ENCODE assay signal across 10 cellular contexts in genomic region chr6:134249759-134250602, GRCh38.
DNase-seq lines count a peak whose midpoint lies in the region; ATAC-seq and TF ChIP-seq lines count a peak whose summit lies in the region.
"Had no signal": no experiment of that assay in that cellular context is flagged by ENCODE, and none has a peak within 500 bp of the region (broad histone marks: within the 10 kb centered on the region; RNA-seq: fewer than 3 reads in every experiment).

No MANE protein-coding gene starts in this region.

- peaks cover 13% of the 10 kb centered on the region for H3K36me3 Mint-ChIP-seq in activated CD4-positive, alpha-beta T cell treated with anti-CD3 and anti-CD28 coated beads, Interleukin-2, amount 10 ng/mL, durations not matched to agents 7 days and 5 days (ENCODE audit: low read depth)
- H3K36me3 Mint-ChIP-seq in activated naive CD8-positive, alpha-beta T cell: no peaks in the 10 kb centered on the region
- H3K36me3 Mint-ChIP-seq in stimulated activated memory B cell treated with anti-CD40 and anti-IgM and Interleukin-4, amounts not matched to agents 10 μg/mL and 1 μg/mL and 100 μg/mL, for 72 hours: no peaks in the 10 kb centered on the region

- H3K9me3 ChIP-seq in hepatocyte (ENCODE audit: low read depth): no peaks in the 10 kb centered on the region
- no peaks in the 10 kb centered on the region for H3K9me3 ChIP-seq in BE2C
- H3K9me3 ChIP-seq: tibial nerve had no signal

- H3K27me3 Mint-ChIP-seq in activated CD4-positive, alpha-beta T cell treated with anti-CD3 and anti-CD28 coated beads, Interleukin-2, amount 10 ng/mL, durations not matched to agents 7 days and 5 days: no peaks in the 10 kb centered on the region
- H3K27me3 Mint-ChIP-seq in activated naive CD8-positive, alpha-beta T cell: no peaks in the 10 kb centered on the region
- H3K27me3 Mint-ChIP-seq in stimulated activated memory B cell treated with anti-CD40 and anti-IgM and Interleukin-4, amounts not matched to agents 10 μg/mL and 1 μg/mL and 100 μg/mL, for 72 hours: no peaks in the 10 kb centered on the region

- peak overlapping the region; percentile 7 for H3K27ac ChIP-seq in hepatocyte

- POLR2A ChIA-PET in activated CD4-positive, alpha-beta T cell treated with anti-CD3 and anti-CD28 coated beads, Interleukin-2, amount 10 ng/mL, durations not matched to agents 7 days and 5 days (lab: Charles Lee): no interaction called here

- H3K27ac Mint-ChIP-seq in activated CD4-positive, alpha-beta T cell treated with anti-CD3 and anti-CD28 coated beads, Interleukin-2, amount 10 ng/mL, durations not matched to agents 7 days and 5 days: peak overlapping the region; percentile 26
- peak overlapping the region; percentile 72 for H3K27ac Mint-ChIP-seq in activated naive CD8-positive, alpha-beta T cell
- H3K27ac Mint-ChIP-seq in stimulated activated memory B cell treated with anti-CD40 and anti-IgM and Interleukin-4, amounts not matched to agents 10 μg/mL and 1 μg/mL and 100 μg/mL, for 72 hours: peak overlapping the region; percentile 29

- TF ChIP-seq CTCF in hepatocyte (IDR thresholded peaks at IDR 0.05; ENCODE audit: poor library complexity) (no peak), BE2C (IDR thresholded peaks at IDR 0.05; ENCODE audit: low read depth, low read length) (no peak)

- no peak for DNase-seq in activated CD4-positive, alpha-beta T cell treated with anti-CD3 and anti-CD28 coated beads, Interleukin-2, amount 10 ng/mL, durations not matched to agents 7 days and 5 days
- no peak for DNase-seq in activated CD4-positive, alpha-beta T cell treated with anti-CD3 and anti-CD28 coated beads, Interleukin-2, amount 50 U/mL, for 4 hours
- DNase-seq in hepatocyte (ENCODE audit: low spot score) (peak; percentile 29), BE2C (no peak), NCI-H748 (lab: John Stamatoyannopoulos, UW; ENCODE audit: unreplicated experiment) (no peak), NCI-H1436 treated with DMSO at 0.1 percent for 48 hours (lab: John Stamatoyannopoulos, UW) (no peak)
- DNase-seq: NCI-H1092 had no signal

- no peaks in the 10 kb centered on the region for H4K20me1 ChIP-seq in hepatocyte (ENCODE audit: insufficient read depth, poor library complexity, severe bottlenecking)

- no peak overlapping the region for H3K4me3 ChIP-seq in hepatocyte
- H3K4me3 ChIP-seq in BE2C (ENCODE audit: low read depth, low read length): no peak overlapping the region
- H3K4me3 ChIP-seq: tibial nerve had no signal

- H3K27me3 ChIP-seq in hepatocyte (no peaks in the 10 kb centered on the region), BE2C (no peaks in the 10 kb centered on the region)
- H3K27me3 ChIP-seq: tibial nerve had no signal

- H3K4me3 Mint-ChIP-seq in activated CD4-positive, alpha-beta T cell treated with anti-CD3 and anti-CD28 coated beads, Interleukin-2, amount 10 ng/mL, durations not matched to agents 7 days and 5 days: no peak overlapping the region
- peak overlapping the region; percentile 72 for H3K4me3 Mint-ChIP-seq in activated naive CD8-positive, alpha-beta T cell
- H3K4me3 Mint-ChIP-seq in stimulated activated memory B cell treated with anti-CD40 and anti-IgM and Interleukin-4, amounts not matched to agents 10 μg/mL and 1 μg/mL and 100 μg/mL, for 72 hours: no peak overlapping the region

- H3K79me2 ChIP-seq in hepatocyte: no peaks in the 10 kb centered on the region

- no peak for ATAC-seq in stimulated activated memory B cell treated with anti-CD40 and anti-IgM and Interleukin-4, amounts not matched to agents 10 μg/mL and 1 μg/mL and 100 μg/mL, for 72 hours

- WGBS in hepatocyte (ENCODE audit: low lambda C conversion rate, missing lambda C conversion rate): 32% methylated on average over 7 of the region's 7 CpGs

- H3K9me2 ChIP-seq in hepatocyte (replicated peaks; ENCODE audit: insufficient read depth): no peaks in the 10 kb centered on the region

- CTCF ChIA-PET in activated CD4-positive, alpha-beta T cell treated with anti-CD3 and anti-CD28 coated beads, Interleukin-2, amount 10 ng/mL, durations not matched to agents 7 days and 5 days (lab: Charles Lee): interaction anchor here (1.1 to 1.5 kb wide), 6 partner anchors 10 to 136 kb away, joined by 3 read pairs; no protein-coding TSS in a partner anchor

- peaks cover 6% of the 10 kb centered on the region for H3K9me3 Mint-ChIP-seq in activated CD4-positive, alpha-beta T cell treated with anti-CD3 and anti-CD28 coated beads, Interleukin-2, amount 10 ng/mL, durations not matched to agents 7 days and 5 days
- H3K9me3 Mint-ChIP-seq in activated naive CD8-positive, alpha-beta T cell (ENCODE audit: low read depth): no peaks in the 10 kb centered on the region
- H3K9me3 Mint-ChIP-seq in stimulated activated memory B cell treated with anti-CD40 and anti-IgM and Interleukin-4, amounts not matched to agents 10 μg/mL and 1 μg/mL and 100 μg/mL, for 72 hours: no peaks in the 10 kb centered on the region

- peaks cover 25% of the 10 kb centered on the region for H3K4me1 ChIP-seq in hepatocyte (ENCODE audit: insufficient read depth)
- peaks cover 4% of the 10 kb centered on the region; the same call in 1 of the 2 replicates for H3K4me1 ChIP-seq in BE2C

- H3K4me2 ChIP-seq in hepatocyte: peak overlapping the region; percentile 30

- H3K36me3 ChIP-seq in hepatocyte (replicated peaks; ENCODE audit: insufficient read depth, low read depth) (no peaks in the 10 kb centered on the region), BE2C (no peaks in the 10 kb centered on the region)
- H3K36me3 ChIP-seq: tibial nerve had no signal

- no peak overlapping the region for H2AFZ ChIP-seq in hepatocyte

- H3K4me1 Mint-ChIP-seq in activated CD4-positive, alpha-beta T cell treated with anti-CD3 and anti-CD28 coated beads, Interleukin-2, amount 10 ng/mL, durations not matched to agents 7 days and 5 days: peaks cover 55% of the 10 kb centered on the region
- peaks cover 63% of the 10 kb centered on the region for H3K4me1 Mint-ChIP-seq in activated naive CD8-positive, alpha-beta T cell (ENCODE audit: low read depth)
- H3K4me1 Mint-ChIP-seq in stimulated activated memory B cell treated with anti-CD40 and anti-IgM and Interleukin-4, amounts not matched to agents 10 μg/mL and 1 μg/mL and 100 μg/mL, for 72 hours: peaks cover 48% of the 10 kb centered on the region
